In the genomic region with DNA sequence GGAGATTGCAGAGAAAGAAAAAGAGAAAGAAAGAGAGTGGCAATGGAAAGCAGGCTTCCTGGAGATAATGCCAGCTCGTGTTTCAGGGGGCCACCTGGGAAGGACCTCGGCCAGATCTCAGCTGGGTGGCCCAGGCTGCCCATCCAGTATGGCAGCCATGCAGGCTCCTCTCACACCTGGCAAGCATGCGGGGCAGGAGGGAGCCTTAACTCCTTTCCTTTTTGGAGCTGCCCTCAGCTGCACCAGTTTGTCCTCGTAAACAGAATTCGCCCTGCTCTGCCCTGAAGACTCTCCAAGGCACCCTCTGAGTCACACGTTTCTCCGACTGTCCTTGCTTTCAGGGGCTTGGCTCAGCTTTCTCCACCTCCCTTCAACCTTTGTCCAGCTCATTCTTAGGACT, we compare ENCODE assay signal across 23 cellular contexts. TPM values are rescaled to one million over a fixed set of nuclear protein-coding genes. Genes with fewer than 3 reads are reported as not detected.
"Had no signal": no experiment of that assay in that cellular context is flagged by ENCODE, and none has a peak within 500 bp of the region (broad histone marks: within the 10 kb centered on the region; RNA-seq: fewer than 3 reads in every experiment).

No MANE protein-coding gene starts in this region.

- FAIRE-seq: HTR-8/SVneo, K562 had no signal

- ATAC-seq: K562, Panc1, PC-3, SK-N-SH treated with all-trans-retinoic acid at 6 μM for 48 hours had no signal

- H3K9ac ChIP-seq: KMS-11 had no signal

- H3K4me3 ChIP-seq: K562 had no signal

- H3K4me2 ChIP-seq: KMS-11 had no signal

- DNase-seq: Kasumi-1; MV-4-11; NCI-H1048; NCI-H1105; NCI-H1417; NCI-H1436 treated with DMSO at 0.1 percent for 48 hours; NCI-H1694; NCI-H187 treated with DMSO at 0.1 percent for 48 hours; NCI-H510A treated with DMSO at 0.1 percent for 48 hours; NCI-H526; NCI-H82; NK-92 treated with Interleukin-12 subunit alpha and Interleukin-12 subunit beta, amount 100 ng/mL, for 24 hours; PC-3; SHP77 had no signal

- H3K27ac ChIP-seq: HL-60, KMS-11, RWPE1 had no signal

RNA-seq across cellular contexts. Expression of a gene that starts 59.5 kb away (rescaled TPM):
- total RNA-seq: OCI-LY7 had no signal
- polyA plus RNA-seq: IgD-negative memory B cell had no signal
